20 cellular contexts compared by ENCODE assay signal in the genomic region with DNA sequence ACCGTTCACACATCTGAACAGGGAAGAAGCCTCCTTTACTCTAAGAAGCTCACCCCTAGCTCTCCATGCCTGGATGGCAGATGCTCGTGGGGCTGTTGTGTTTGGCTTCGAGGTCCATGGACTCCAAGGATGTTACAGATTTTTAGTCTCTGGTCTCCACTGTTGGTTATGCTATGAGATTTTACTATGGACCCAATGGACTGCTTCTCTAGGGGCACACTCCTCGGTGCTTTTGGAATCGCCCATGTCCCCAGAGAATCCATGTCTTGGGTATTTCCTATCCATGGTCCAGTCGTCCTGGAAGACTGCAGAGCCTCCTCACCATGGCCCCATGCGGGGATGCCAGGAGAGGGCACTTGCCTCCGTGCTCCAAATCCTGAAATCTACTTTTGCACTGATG.
DNase-seq lines count a peak whose midpoint lies in the region; ATAC-seq and TF ChIP-seq lines count a peak whose summit lies in the region.
"Had no signal": no experiment of that assay in that cellular context is flagged by ENCODE, and none has a peak within 500 bp of the region (broad histone marks: within the 10 kb centered on the region; RNA-seq: fewer than 3 reads in every experiment).

No MANE protein-coding gene starts in this region.

- TF ChIP-seq CTCF in right atrium auricular region (IDR thresholded peaks at IDR 0.05) (no peak), type B pancreatic cell (conservative IDR thresholded peaks at IDR 0.05) (no peak)

- no peak overlapping the region for H4K91ac ChIP-seq in neuronal stem cell (ENCODE audit: low read depth, low read length, poor library complexity)

- H2AFZ ChIP-seq in neuronal stem cell (ENCODE audit: low read length), result no peak overlapping the region

- H3K27ac ChIP-seq in right atrium auricular region, result no peak overlapping the region
- H3K27ac ChIP-seq in neuronal stem cell (replicated peaks; ENCODE audit: low read length), result no peak overlapping the region
- H3K27ac ChIP-seq: 22Rv1; A549; BLaER1 treated with 17β-estradiol and CSF1 and Interleukin-3, amounts not matched to agents 10 nM and 100 nM; C4-2B had no signal

- H3K36me3 ChIP-seq in right atrium auricular region (no peaks in the 10 kb centered on the region), neuronal stem cell (replicated peaks in 1 of 2; ENCODE audit: control insufficient read depth in 2 of 2, insufficient read depth in 2 of 2, low read length in 2 of 2) (no peaks in the 10 kb centered on the region)
- H3K36me3 ChIP-seq: BLaER1 treated with 17β-estradiol and CSF1 and Interleukin-3, amounts not matched to agents 10 nM and 100 nM had no signal

- H3K4me3 ChIP-seq in right atrium auricular region, result no peak overlapping the region
- no peak overlapping the region for H3K4me3 ChIP-seq in neuronal stem cell (ENCODE audit: low read length in 2 of 2)
- H3K4me3 ChIP-seq: A549; BLaER1 treated with 17β-estradiol and CSF1 and Interleukin-3, amounts not matched to agents 10 nM and 100 nM had no signal

- no peaks in the 10 kb centered on the region for H3K36me3 Mint-ChIP-seq in type B pancreatic cell
- H3K36me3 Mint-ChIP-seq: CD8-positive, alpha-beta T cell had no signal

- H3K9me3 ChIP-seq in right atrium auricular region (no peaks in the 10 kb centered on the region), neuronal stem cell (replicated peaks in 1 of 2; ENCODE audit: control insufficient read depth in 2 of 2, insufficient read depth in 1 of 2, low read depth in 1 of 2, low read length in 2 of 2) (no peaks in the 10 kb centered on the region)
- H3K9me3 ChIP-seq: A549; BLaER1 treated with 17β-estradiol and CSF1 and Interleukin-3, amounts not matched to agents 10 nM and 100 nM; Caco-2 had no signal

- no peak overlapping the region for H2BK12ac ChIP-seq in neuronal stem cell (ENCODE audit: low read length)

- ATAC-seq in left cardiac atrium (no peak), HG02678 (IDR thresholded peaks at IDR 0.05; ENCODE audit: unreplicated experiment) (no peak)
- ATAC-seq: A549; CD8-positive, alpha-beta T cell had no signal

- H3K27ac Mint-ChIP-seq in type B pancreatic cell, result no peak overlapping the region
- H3K27ac Mint-ChIP-seq: B cell; CD4-positive, alpha-beta T cell; CD8-positive, alpha-beta T cell had no signal

- H3K27me3 ChIP-seq in right atrium auricular region, result no peaks in the 10 kb centered on the region
- H3K27me3 ChIP-seq in neuronal stem cell (ENCODE audit: control insufficient read depth in 3 of 3, insufficient read depth in 3 of 3, low read depth in 1 of 3, low read length in 3 of 3), result peaks cover 0 to 35% (median 18%) of the 10 kb centered on the region in 3 experiments

- H3K18ac ChIP-seq in neuronal stem cell (ENCODE audit: low read length), result no peak overlapping the region

- no peak overlapping the region for H2BK5ac ChIP-seq in neuronal stem cell (ENCODE audit: low read length)

- no peak overlapping the region for H3K9ac ChIP-seq in neuronal stem cell (ENCODE audit: low read depth, low read length, poor library complexity)
- H3K9ac ChIP-seq: BLaER1 treated with 17β-estradiol and CSF1 and Interleukin-3, amounts not matched to agents 10 nM and 100 nM had no signal

- peak; percentile 18 for DNase-seq in right atrium auricular region (ENCODE audit: low spot score)
- DNase-seq in left cardiac atrium, result no peak
- DNase-seq in ecto neural progenitor cell (ENCODE audit: low spot score), result peak; percentile 40
- DNase-seq in neuronal stem cell (ENCODE audit: low spot score), result no peak
- peak; percentile 45 for DNase-seq in type B pancreatic cell (ENCODE audit: extremely low spot score, unreplicated experiment)
- DNase-seq in NCI-H510A (lab: John Stamatoyannopoulos, UW), result no peak
- DNase-seq in activated CD4-positive, alpha-beta T cell treated with anti-CD3 and anti-CD28 coated beads for 4 hours, result no peak
- DNase-seq: AML-193; Caco-2; Calu3; CD4-positive, alpha-beta T cell; CD8-positive, alpha-beta T cell; DMS79 treated with DMSO at 0.1 percent for 48 hours; GF-D8 had no signal

- no peak overlapping the region for H3K4me2 ChIP-seq in neuronal stem cell (ENCODE audit: insufficient read depth, low read length, poor library complexity, severe bottlenecking)
- H3K4me2 ChIP-seq: A549; BLaER1 treated with 17β-estradiol and CSF1 and Interleukin-3, amounts not matched to agents 10 nM and 100 nM had no signal

- intact Hi-C loops in left cardiac atrium (cut with DNase I), result loop anchor here in 1 of 2 donors (5.0 to 10.0 kb wide), 2 partner anchors 53 to 345 kb away; no protein-coding TSS in a partner anchor

- no peak overlapping the region for H3K23ac ChIP-seq in neuronal stem cell (ENCODE audit: low read depth, low read length, poor library complexity)

- H3K9me3 Mint-ChIP-seq in type B pancreatic cell, result no peaks in the 10 kb centered on the region
- H3K9me3 Mint-ChIP-seq: CD4-positive, alpha-beta T cell; CD8-positive, alpha-beta T cell had no signal

- H3K4me3 Mint-ChIP-seq in type B pancreatic cell, result no peak overlapping the region
- H3K4me3 Mint-ChIP-seq: B cell; CD4-positive, alpha-beta T cell; CD8-positive, alpha-beta T cell had no signal

- H3K79me1 ChIP-seq in neuronal stem cell (ENCODE audit: low read depth, low read length), result no peaks in the 10 kb centered on the region

- no peak overlapping the region for H2AK5ac ChIP-seq in neuronal stem cell (ENCODE audit: low read depth, low read length)

- H3K14ac ChIP-seq in neuronal stem cell (ENCODE audit: low read length), result no peak overlapping the region

- peaks cover 22% of the 10 kb centered on the region for H3K4me1 Mint-ChIP-seq in type B pancreatic cell (ENCODE audit: unreplicated experiment)

- H4K8ac ChIP-seq in neuronal stem cell (ENCODE audit: low read depth, low read length), result no peak overlapping the region

- peaks cover 63% of the 10 kb centered on the region for H3K27me3 Mint-ChIP-seq in type B pancreatic cell

- H2BK15ac ChIP-seq in neuronal stem cell (ENCODE audit: low read length), result no peak overlapping the region

- H3K4me1 ChIP-seq in right atrium auricular region (peaks cover 0 to 17% of the 10 kb centered on the region in 2 donors), neuronal stem cell (ENCODE audit: control insufficient read depth in 2 of 2, insufficient read depth in 1 of 2, low read depth in 1 of 2, low read length in 2 of 2) (peaks cover 7 to 23% of the 10 kb centered on the region in 2 donors)
- H3K4me1 ChIP-seq: Caco-2 had no signal

- no CpG with 5 or more reads among the region's 8 CpGs for WGBS in neuronal stem cell (ENCODE audit: extremely low coverage in 2 of 2, insufficient read length in 2 of 2, insufficient replicate concordance in 1 of 2), 2 donors

- H2BK120ac ChIP-seq in neuronal stem cell (ENCODE audit: low read depth, low read length), result peak overlapping the region; percentile 72

- H3K4ac ChIP-seq in neuronal stem cell (ENCODE audit: low read length), result no peak overlapping the region

Comparison
In these comparisons a context has a peak if more than half of its experiments do, and no peak if none do; other contexts are left out.
1. DNase-seq: peak in right atrium auricular region (single experiment), ecto neural progenitor cell (single experiment) and type B pancreatic cell (single experiment); none in left cardiac atrium (single experiment), neuronal stem cell (single experiment), NCI-H510A (single experiment) and activated CD4-positive, alpha-beta T cell treated with anti-CD3 and anti-CD28 coated beads for 4 hours (0 of 2).